Comparison of ENCODE assay signal across 3 cellular contexts in genomic region chr6:168287460-168287859, GRCh38. TPM values are rescaled to one million over a fixed set of nuclear protein-coding genes. Genes with fewer than 3 reads are reported as not detected.
"Had no signal": no experiment of that assay in that cellular context is flagged by ENCODE, and none has a peak within 500 bp of the region (broad histone marks: within the 10 kb centered on the region; RNA-seq: fewer than 3 reads in every experiment).

No MANE protein-coding gene starts in this region.

RNA-seq across cellular contexts. Expression of gene DACT2, which starts 32.1 kb away (rescaled TPM):
- total RNA-seq: RPMI7951, SJCRH30 had no signal
- polyA plus RNA-seq: IgD-negative memory B cell had no signal
